Comparison of ENCODE assay signal across 17 cellular contexts in genomic region chr2:234329202-234329930, GRCh38.
DNase-seq lines count a peak whose midpoint lies in the region; ATAC-seq and TF ChIP-seq lines count a peak whose summit lies in the region.
"Had no signal": no experiment of that assay in that cellular context is flagged by ENCODE, and none has a peak within 500 bp of the region (broad histone marks: within the 10 kb centered on the region; RNA-seq: fewer than 3 reads in every experiment).

No MANE protein-coding gene starts in this region.

- DNase-seq in Calu3 (peak; percentile 24), HT1080 (ENCODE audit: low read depth) (peak; percentile 51), SHP77 (lab: John Stamatoyannopoulos, UW) (peak; percentile 6 to 41), fibroblast of peridontal ligament (ENCODE audit: extremely low read depth) (peak; percentile 51), cerebellar nuclear complex (lab: John Stamatoyannopoulos, UW) (no peak), H7 (no peak), cerebellum (ENCODE audit: low spot score) (no peak)
- DNase-seq: activated CD4-positive, alpha-beta T cell treated with anti-CD3 and anti-CD28 coated beads for 48 hours; aorta; occipital lobe; OCI-M1; sigmoid colon; stimulated activated CD4-positive, alpha-beta T cell treated with anti-CD3 and anti-CD28 coated beads, Interleukin-4, amount 100 ng/mL, for 24 hours; testis had no signal

- H3K27ac Mint-ChIP-seq in Calu3 (ENCODE audit: unreplicated experiment) = no peak overlapping the region
- H3K27ac Mint-ChIP-seq: dendritic cell treated with granulocyte-macrophage colony-stimulating factor and Interleukin-4, amounts not matched to agents 40 ng/mL and 50 ng/mL, for 4 days had no signal

- no peaks in the 10 kb centered on the region for H3K9me3 Mint-ChIP-seq in Calu3 (ENCODE audit: low read depth, unreplicated experiment)

- H3K36me3 Mint-ChIP-seq in Calu3 (ENCODE audit: insufficient read depth, unreplicated experiment) = no peaks in the 10 kb centered on the region

- no peak for TF ChIP-seq CTCF in Calu3 (IDR thresholded peaks at IDR 0.05; ENCODE audit: unreplicated experiment)

- H3K4me3 ChIP-seq in H7 (ENCODE audit: insufficient read depth, low read depth, low read length) = no peak overlapping the region
- H3K4me3 ChIP-seq: sigmoid colon, SK-N-MC, testis had no signal

- H3K27me3 Mint-ChIP-seq in Calu3 (ENCODE audit: unreplicated experiment) = peaks cover 22% of the 10 kb centered on the region

- no peak overlapping the region for H3K4me3 Mint-ChIP-seq in Calu3 (ENCODE audit: low read depth, unreplicated experiment)
- H3K4me3 Mint-ChIP-seq: dendritic cell treated with granulocyte-macrophage colony-stimulating factor and Interleukin-4, amounts not matched to agents 40 ng/mL and 50 ng/mL, for 4 days had no signal

- ATAC-seq in GM19395 (IDR thresholded peaks at IDR 0.05; ENCODE audit: unreplicated experiment) = no peak

- intact Hi-C loops in Calu3 (cut with micrococcal nuclease; ENCODE audit: unreplicated experiment) = no loop called here

- no peaks in the 10 kb centered on the region for H3K4me1 Mint-ChIP-seq in Calu3 (ENCODE audit: low read depth, unreplicated experiment)

- CTCF ChIA-PET in Calu3 (lab: Charles Lee) = no interaction called here

- no peaks in the 10 kb centered on the region for H3K36me3 ChIP-seq in H7 (replicated peaks; ENCODE audit: control insufficient read depth, insufficient read depth, low read length)
- H3K36me3 ChIP-seq: sigmoid colon had no signal

- no peaks in the 10 kb centered on the region for H3K27me3 ChIP-seq in H7 (ENCODE audit: control insufficient read depth, insufficient read depth, low read length)
- H3K27me3 ChIP-seq: sigmoid colon, testis had no signal

- BruUV-seq in Calu3 (replicated peaks; lab: Mats Ljungman, UMichigan) = no TSS peak

Comparison
In these comparisons a context has a peak if more than half of its experiments do, and no peak if none do; other contexts are left out.
1. DNase-seq: peak in Calu3 (single experiment), HT1080 (single experiment), SHP77 (2 of 2) and fibroblast of peridontal ligament (single experiment); none in cerebellar nuclear complex (0 of 2), H7 (single experiment) and cerebellum (single experiment).